Comparison of ENCODE assay signal across 8 cellular contexts in the genomic region with DNA sequence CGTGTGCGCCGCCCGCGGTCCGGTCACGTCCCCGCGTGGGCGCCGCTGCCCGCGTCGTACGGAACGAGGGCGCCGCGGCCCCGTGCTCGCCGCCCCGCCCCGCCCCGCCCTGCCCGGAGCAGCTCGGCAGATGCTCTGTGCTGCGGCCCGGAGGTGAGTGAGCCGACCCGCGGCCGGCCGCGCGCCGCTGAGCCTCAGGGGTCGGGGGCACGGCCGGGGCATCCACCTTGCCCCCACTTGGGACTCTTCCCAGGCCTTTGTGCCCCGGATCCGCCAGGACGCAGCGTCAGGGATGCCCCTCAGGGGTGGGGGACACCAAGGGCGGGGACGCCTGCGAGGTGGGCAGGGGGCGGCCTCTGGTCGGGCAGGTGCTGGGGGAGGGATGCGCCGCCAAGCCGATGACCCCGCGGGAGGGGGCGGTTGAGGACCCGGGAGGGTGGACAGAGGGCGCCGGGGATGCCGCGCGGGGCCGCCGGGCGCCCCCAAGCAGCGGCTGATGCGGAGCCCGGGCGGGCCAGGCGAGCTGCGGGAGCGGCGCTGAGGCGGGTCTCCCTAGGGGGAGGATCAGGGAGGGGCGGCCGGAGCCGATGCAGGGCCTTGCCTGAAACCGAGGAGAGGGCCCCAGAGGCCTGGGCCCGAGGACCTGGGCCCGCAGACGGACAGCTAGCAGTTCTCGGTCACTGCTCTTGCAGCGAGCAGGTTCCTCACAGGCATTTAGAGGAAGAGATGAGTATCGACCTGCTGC. TPM values are rescaled to one million over a fixed set of nuclear protein-coding genes. Genes with fewer than 3 reads are reported as not detected.
A peak's percentile ranks its signal among the peaks of the same experiment; 100 is the strongest.
DNase-seq lines count a peak whose midpoint lies in the region; ATAC-seq and TF ChIP-seq lines count a peak whose summit lies in the region.

Gene GNAZ (plus strand): TSS at position 102 of the 745 bp plus-strand sequence. CDS start 25,177 bp downstream, outside the sequence.

- TF ChIP-seq RAD21 in IMR-90 (IDR thresholded peaks at IDR 0.05; ENCODE audit: low read length), result no peak

- DNase-seq in IMR-90 (no peak), kidney glomerular epithelial cell (lab: John Stamatoyannopoulos, UW) (no peak), NCI-H774 (lab: John Stamatoyannopoulos, UW) (no peak)
- peak; percentile 39 to 52 for DNase-seq in activated T-cell treated with anti-CD3 and anti-CD28 coated beads, Interleukin-2, amount 50 U/mL, for 48 hours

- H3K18ac ChIP-seq in IMR-90 (ENCODE audit: low read depth, low read length), result no peak within 1 kb of the TSS

- no peak within 1 kb of the TSS for H3K4ac ChIP-seq in IMR-90 (ENCODE audit: low read depth, low read length)

- intact Hi-C loops in IMR-90 (cut with micrococcal nuclease), result no loop called here

- no peaks in the 10 kb centered on the region for H3K9me3 ChIP-seq in IMR-90 (ENCODE audit: control insufficient read depth, insufficient read depth, low read length)
- H3K9me3 ChIP-seq in gastroesophageal sphincter, result no peaks in the 10 kb centered on the region
- H3K9me3 ChIP-seq in neutrophil, result no peaks in the 10 kb centered on the region

- POLR2A ChIA-PET in IMR-90 (lab: Charles Lee; ENCODE audit: unreplicated experiment), result no interaction called here

- H3K27me3 ChIP-seq in IMR-90 (ENCODE audit: control insufficient read depth, insufficient read depth, low read length), result peaks cover 12% of the 10 kb centered on the region; the same call in 1 of the 2 replicates
- no peaks in the 10 kb centered on the region for H3K27me3 ChIP-seq in gastroesophageal sphincter
- peaks cover 81% of the 10 kb centered on the region for H3K27me3 ChIP-seq in neutrophil

- H3K4me2 ChIP-seq in IMR-90 (ENCODE audit: low read depth, low read length), result peak within 1 kb of the TSS; percentile 72

- H3K36me3 ChIP-seq in IMR-90 (ENCODE audit: control insufficient read depth, insufficient read depth, low read length) (no peaks in the 10 kb centered on the region), gastroesophageal sphincter (no peaks in the 10 kb centered on the region), neutrophil (no peaks in the 10 kb centered on the region)

- H3K9ac ChIP-seq in IMR-90 (ENCODE audit: low read depth, low read length), result no peak within 1 kb of the TSS

- H2AK5ac ChIP-seq in IMR-90 (ENCODE audit: low read depth, low read length), result no peak within 1 kb of the TSS

- ATAC-seq in GM18505 (IDR thresholded peaks at IDR 0.05; ENCODE audit: unreplicated experiment), result peak; percentile 34
- peak; percentile 70 for ATAC-seq in IMR-90 (ENCODE audit: low read depth)
- ATAC-seq in gastroesophageal sphincter, result peak; percentile 68

- H4K5ac ChIP-seq in IMR-90 (ENCODE audit: low read depth, low read length), result no peak within 1 kb of the TSS

- H2BK15ac ChIP-seq in IMR-90 (ENCODE audit: low read depth, low read length), result no peak within 1 kb of the TSS

- H3K79me1 ChIP-seq in IMR-90 (ENCODE audit: low read depth in 1 of 2, low read length in 2 of 2), result no peaks in the 10 kb centered on the region

- no peak within 1 kb of the TSS for H2BK20ac ChIP-seq in IMR-90 (ENCODE audit: low read depth, low read length)

- no peaks in the 10 kb centered on the region for H4K20me1 ChIP-seq in IMR-90 (ENCODE audit: insufficient read depth, low read length)

- TF ChIP-seq POLR2A in GM18505 (IDR thresholded peaks at IDR 0.05; ENCODE audit: borderline replicate concordance, extremely low read depth, insufficient read depth, insufficient read length) (no peak), IMR-90 (IDR thresholded peaks at IDR 0.05; ENCODE audit: low read depth, low read length) (no peak), gastroesophageal sphincter (IDR thresholded peaks at IDR 0.05) (no peak)

- no peaks in the 10 kb centered on the region for H3K9me1 ChIP-seq in IMR-90 (ENCODE audit: insufficient read depth, low read length)

- peak within 1 kb of the TSS; percentile 55 for H2AK9ac ChIP-seq in IMR-90 (replicated peaks; ENCODE audit: low read depth, low read length, poor library complexity)

- no peak for TF ChIP-seq EP300 in gastroesophageal sphincter (IDR thresholded peaks at IDR 0.05)

- CTCF ChIA-PET in IMR-90 (lab: Yijun Ruan, JAX), result interaction anchor here (0.6 to 1.5 kb wide), 3 partner anchors 26 to 47 kb away, joined by 3 to 7 read pairs (median 4); no protein-coding TSS in a partner anchor

- no peak within 1 kb of the TSS for H4K8ac ChIP-seq in IMR-90 (ENCODE audit: low read depth in 2 of 2, low read length in 2 of 2)

- H3K23ac ChIP-seq in IMR-90 (ENCODE audit: low read depth, low read length), result no peak within 1 kb of the TSS; the same call in 1 of the 2 replicates

- peak within 1 kb of the TSS; percentile 98 for H2AFZ ChIP-seq in IMR-90 (replicated peaks; ENCODE audit: low read length, poor library complexity)

- H3K27ac ChIP-seq in 22Rv1 (peak within 1 kb of the TSS; percentile 46), IMR-90 (ENCODE audit: insufficient read depth, low read length) (no peak within 1 kb of the TSS), gastroesophageal sphincter (peak within 1 kb of the TSS in 3 of 4 donors; percentile 76 to 82 (median 79)), neutrophil (no peak within 1 kb of the TSS)

- no peak within 1 kb of the TSS for H4K91ac ChIP-seq in IMR-90 (ENCODE audit: insufficient read depth, low read depth, low read length)

- BruUV-seq in IMR-90 (replicated peaks; lab: Mats Ljungman, UMichigan), result no TSS peak

- H3K4me3 ChIP-seq in IMR-90 (ENCODE audit: insufficient read depth, low read depth, low read length) (peak within 1 kb of the TSS; percentile 47), gastroesophageal sphincter (peak within 1 kb of the TSS; percentile 71 to 91), neutrophil (ENCODE audit: low read depth in 1 of 2, low read length in 1 of 2) (peak within 1 kb of the TSS; percentile 46 to 59)

- H3K56ac ChIP-seq in IMR-90 (ENCODE audit: extremely low read depth, insufficient read depth, low read length), result no peak within 1 kb of the TSS

- H2BK5ac ChIP-seq in IMR-90 (ENCODE audit: low read depth, low read length, poor library complexity, severe bottlenecking), result no peak within 1 kb of the TSS

- dilution Hi-C loops in IMR-90 (cut with HindIII; ENCODE audit: low sequenced_read_pairs, unreplicated experiment), result no loop called here

- 2% methylated on average over 40 of the region's 83 CpGs; no CpG with 5 or more reads in 1 of the 2 experiments for WGBS in IMR-90 (ENCODE audit: extremely low coverage in 2 of 2, insufficient read length in 1 of 2), 2 experiments
- WGBS in gastroesophageal sphincter (ENCODE audit: low coverage in 1 of 2), 2 donors, result 0 to 8% methylated on average over 1 to 5 of the region's 83 CpGs

- in situ Hi-C loops in IMR-90 (cut with MboI; ENCODE audit: low sequenced_read_pairs), result no loop called here

- no peak within 1 kb of the TSS for H2BK120ac ChIP-seq in IMR-90 (ENCODE audit: low read depth, low read length)

- no peak within 1 kb of the TSS for H3K14ac ChIP-seq in IMR-90 (replicated peaks; ENCODE audit: low read depth, low read length)

- H3K4me1 ChIP-seq in IMR-90 (ENCODE audit: control insufficient read depth, insufficient read depth, low read length), result no peaks in the 10 kb centered on the region
- H3K4me1 ChIP-seq in gastroesophageal sphincter, result peaks cover 0 to 33% (median 5%) of the 10 kb centered on the region in 3 donors
- peaks cover 10 to 16% of the 10 kb centered on the region in 2 experiments for H3K4me1 ChIP-seq in neutrophil (ENCODE audit: control insufficient read depth in 1 of 2, insufficient read depth in 1 of 2, low read depth in 1 of 2, low read length in 1 of 2)

- TF ChIP-seq CTCF in 22Rv1 (IDR thresholded peaks at IDR 0.05), result no peak
- no peak for TF ChIP-seq CTCF in IMR-90 (conservative IDR thresholded peaks at IDR 0.05; ENCODE audit: low read depth, low read length)
- TF ChIP-seq CTCF in gastroesophageal sphincter (IDR thresholded peaks at IDR 0.05), result no peak
- TF ChIP-seq CTCF in neutrophil (IDR thresholded peaks at IDR 0.05), result no peak

TF ChIP-seq in IMR-90, 13 proteins besides CTCF, POLR2A, EP300 and RAD21:
- TF ChIP-seq RFX5 (IDR thresholded peaks at IDR 0.05; ENCODE audit: low read depth, low read length) (no peak), MAZ (IDR thresholded peaks at IDR 0.05; ENCODE audit: borderline replicate concordance, low read depth, low read length) (no peak), ELK1 (IDR thresholded peaks at IDR 0.05; ENCODE audit: borderline replicate concordance, low read depth, low read length) (no peak), RCOR1 (IDR thresholded peaks at IDR 0.05; ENCODE audit: insufficient replicate concordance, low read length) (no peak), FOS (IDR thresholded peaks at IDR 0.05; ENCODE audit: low read depth, low read length) (no peak), MXI1 (IDR thresholded peaks at IDR 0.05; ENCODE audit: borderline replicate concordance, low read depth, low read length) (no peak), BHLHE40 (IDR thresholded peaks at IDR 0.05; ENCODE audit: low read depth, low read length) (no peak), CEBPB (IDR thresholded peaks at IDR 0.05; ENCODE audit: low read depth, low read length) (no peak), CHD1 (IDR thresholded peaks at IDR 0.05; ENCODE audit: low read depth, low read length) (no peak), MAFK (IDR thresholded peaks at IDR 0.05; ENCODE audit: low read depth, low read length) (no peak)
- TF ChIP-seq, protein P1, sequence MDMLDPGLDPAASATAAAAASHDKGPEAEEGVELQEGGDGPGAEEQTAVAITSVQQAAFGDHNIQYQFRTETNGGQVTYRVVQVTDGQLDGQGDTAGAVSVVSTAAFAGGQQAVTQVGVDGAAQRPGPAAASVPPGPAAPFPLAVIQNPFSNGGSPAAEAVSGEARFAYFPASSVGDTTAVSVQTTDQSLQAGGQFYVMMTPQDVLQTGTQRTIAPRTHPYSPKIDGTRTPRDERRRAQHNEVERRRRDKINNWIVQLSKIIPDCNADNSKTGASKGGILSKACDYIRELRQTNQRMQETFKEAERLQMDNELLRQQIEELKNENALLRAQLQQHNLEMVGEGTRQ (IDR thresholded peaks at IDR 0.05; ENCODE audit: low read depth, low read length), result no peak

RNA-seq across cellular contexts. Expression of gene GNAZ, which starts in this region (rescaled TPM):
- total RNA-seq in IMR-90 (2012; rRNA removed), result 1.9 and 2.5 TPM in 2 replicates
- 1.5 and 1.7 TPM in 2 replicates for polyA plus RNA-seq in IMR-90 (2012; rRNA removed)
- polyA plus RNA-seq in IMR-90 (2012; cell fraction: cytosol; rRNA removed), result 0.88 and 1.6 TPM in 2 replicates
- 1.5 and 1.7 TPM in 2 replicates for polyA plus RNA-seq in IMR-90 (2012; cell fraction: nucleus; rRNA removed; ENCODE audit: low replicate concordance)
- total RNA-seq in gastroesophageal sphincter, result 10 to 100 TPM; 50.1 to 89.2 (median 55.0) TPM

Comparison
In these comparisons a context has a peak if more than half of its experiments do, and no peak if none do; other contexts are left out.
1. RNA of gene GNAZ (total RNA-seq): 50.1 to 89.2 TPM in gastroesophageal sphincter; 1.9 to 2.5 TPM in IMR-90; every median in the first group is over 10 times any median in the second.
2. H3K27ac ChIP-seq: peak in 22Rv1 (single experiment) and gastroesophageal sphincter (3 of 4); none in IMR-90 (single experiment) and neutrophil (single experiment).
3. DNase-seq: peak in activated T-cell treated with anti-CD3 and anti-CD28 coated beads, Interleukin-2, amount 50 U/mL, for 48 hours (2 of 2); none in IMR-90 (single experiment), kidney glomerular epithelial cell (single experiment) and NCI-H774 (single experiment).
4. Peak in every context shown above with its lines, with median percentiles within 50 percentile points of each other: ATAC-seq and H3K4me3 ChIP-seq.